In genomic region chr7:100544386-100544785, GRCh38 we compare ENCODE assay signal across 1 cellular context.
A peak's percentile ranks its signal among the peaks of the same experiment; 100 is the strongest.
TF ChIP-seq lines count a peak whose summit lies in the region.

No MANE protein-coding gene starts in this region.

TF ChIP-seq in HepG2, 621 proteins besides CTCF, POLR2A, EP300 and RAD21 (continued from another document and continues in another):
- TF ChIP-seq HOMEZ (CRISPR knock-in tag; IDR thresholded peaks at IDR 0.05; ENCODE audit: low read depth) (0 out of 2 replicates have a peak, but pooled peaks have one; percentile 27), SAFB2 (CRISPR knock-in tag; IDR thresholded peaks at IDR 0.05; ENCODE audit: borderline replicate concordance, low read depth) (no peak), PTBP1 (IDR thresholded peaks at IDR 0.05; ENCODE audit: low read depth, low read length, poor library complexity, severe bottlenecking) (no peak), ZNF431 (CRISPR knock-in tag; IDR thresholded peaks at IDR 0.05; ENCODE audit: borderline replicate concordance, low read depth) (no peak), FOSL2 (CRISPR knock-in tag; IDR thresholded peaks at IDR 0.05) (peak; percentile 44; the same call in 1 of the 2 replicates), TEAD2 (CRISPR knock-in tag; IDR thresholded peaks at IDR 0.05) (no peak), ZNF639 (CRISPR knock-in tag; conservative IDR thresholded peaks at IDR 0.05) (no peak), MLXIP (CRISPR knock-in tag; IDR thresholded peaks at IDR 0.05; ENCODE audit: borderline replicate concordance) (no peak), ETV5 (CRISPR knock-in tag; IDR thresholded peaks at IDR 0.05; ENCODE audit: borderline replicate concordance) (peak; percentile 75; the same call in 1 of the 2 replicates), RFXAP (CRISPR knock-in tag; IDR thresholded peaks at IDR 0.05; ENCODE audit: borderline replicate concordance) (no peak), ZNF282 (IDR thresholded peaks at IDR 0.05; ENCODE audit: partially characterized antibody) (no peak), SIX1 (CRISPR knock-in tag; IDR thresholded peaks at IDR 0.05; ENCODE audit: borderline replicate concordance) (peak; percentile 35; the same call in 1 of the 2 replicates), HNF1B (CRISPR knock-in tag; IDR thresholded peaks at IDR 0.05) (no peak), BRD4 (CRISPR knock-in tag; IDR thresholded peaks at IDR 0.05) (no peak), ZNF318 (CRISPR knock-in tag; IDR thresholded peaks at IDR 0.05) (no peak), ZNF703 (CRISPR knock-in tag; IDR thresholded peaks at IDR 0.05; ENCODE audit: borderline replicate concordance) (no peak), ZSCAN21 (CRISPR knock-in tag; IDR thresholded peaks at IDR 0.05; ENCODE audit: borderline replicate concordance) (0 out of 2 replicates have a peak, but pooled peaks have one; percentile 51), ZNF253 (CRISPR knock-in tag; IDR thresholded peaks at IDR 0.05; ENCODE audit: borderline replicate concordance) (no peak), EEA1 (CRISPR knock-in tag; IDR thresholded peaks at IDR 0.05; ENCODE audit: borderline replicate concordance) (no peak), KDM5B (CRISPR knock-in tag; IDR thresholded peaks at IDR 0.05; ENCODE audit: borderline replicate concordance) (no peak), SIN3A (IDR thresholded peaks at IDR 0.05; ENCODE audit: borderline replicate concordance, low read depth, low read length) (no peak)
- TF ChIP-seq, protein P1, sequence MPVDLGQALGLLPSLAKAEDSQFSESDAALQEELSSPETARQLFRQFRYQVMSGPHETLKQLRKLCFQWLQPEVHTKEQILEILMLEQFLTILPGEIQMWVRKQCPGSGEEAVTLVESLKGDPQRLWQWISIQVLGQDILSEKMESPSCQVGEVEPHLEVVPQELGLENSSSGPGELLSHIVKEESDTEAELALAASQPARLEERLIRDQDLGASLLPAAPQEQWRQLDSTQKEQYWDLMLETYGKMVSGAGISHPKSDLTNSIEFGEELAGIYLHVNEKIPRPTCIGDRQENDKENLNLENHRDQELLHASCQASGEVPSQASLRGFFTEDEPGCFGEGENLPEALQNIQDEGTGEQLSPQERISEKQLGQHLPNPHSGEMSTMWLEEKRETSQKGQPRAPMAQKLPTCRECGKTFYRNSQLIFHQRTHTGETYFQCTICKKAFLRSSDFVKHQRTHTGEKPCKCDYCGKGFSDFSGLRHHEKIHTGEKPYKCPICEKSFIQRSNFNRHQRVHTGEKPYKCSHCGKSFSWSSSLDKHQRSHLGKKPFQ (CRISPR knock-in tag; IDR thresholded peaks at IDR 0.05; ENCODE audit: insufficient replicate concordance): no peak
- TF ChIP-seq, protein P2, sequence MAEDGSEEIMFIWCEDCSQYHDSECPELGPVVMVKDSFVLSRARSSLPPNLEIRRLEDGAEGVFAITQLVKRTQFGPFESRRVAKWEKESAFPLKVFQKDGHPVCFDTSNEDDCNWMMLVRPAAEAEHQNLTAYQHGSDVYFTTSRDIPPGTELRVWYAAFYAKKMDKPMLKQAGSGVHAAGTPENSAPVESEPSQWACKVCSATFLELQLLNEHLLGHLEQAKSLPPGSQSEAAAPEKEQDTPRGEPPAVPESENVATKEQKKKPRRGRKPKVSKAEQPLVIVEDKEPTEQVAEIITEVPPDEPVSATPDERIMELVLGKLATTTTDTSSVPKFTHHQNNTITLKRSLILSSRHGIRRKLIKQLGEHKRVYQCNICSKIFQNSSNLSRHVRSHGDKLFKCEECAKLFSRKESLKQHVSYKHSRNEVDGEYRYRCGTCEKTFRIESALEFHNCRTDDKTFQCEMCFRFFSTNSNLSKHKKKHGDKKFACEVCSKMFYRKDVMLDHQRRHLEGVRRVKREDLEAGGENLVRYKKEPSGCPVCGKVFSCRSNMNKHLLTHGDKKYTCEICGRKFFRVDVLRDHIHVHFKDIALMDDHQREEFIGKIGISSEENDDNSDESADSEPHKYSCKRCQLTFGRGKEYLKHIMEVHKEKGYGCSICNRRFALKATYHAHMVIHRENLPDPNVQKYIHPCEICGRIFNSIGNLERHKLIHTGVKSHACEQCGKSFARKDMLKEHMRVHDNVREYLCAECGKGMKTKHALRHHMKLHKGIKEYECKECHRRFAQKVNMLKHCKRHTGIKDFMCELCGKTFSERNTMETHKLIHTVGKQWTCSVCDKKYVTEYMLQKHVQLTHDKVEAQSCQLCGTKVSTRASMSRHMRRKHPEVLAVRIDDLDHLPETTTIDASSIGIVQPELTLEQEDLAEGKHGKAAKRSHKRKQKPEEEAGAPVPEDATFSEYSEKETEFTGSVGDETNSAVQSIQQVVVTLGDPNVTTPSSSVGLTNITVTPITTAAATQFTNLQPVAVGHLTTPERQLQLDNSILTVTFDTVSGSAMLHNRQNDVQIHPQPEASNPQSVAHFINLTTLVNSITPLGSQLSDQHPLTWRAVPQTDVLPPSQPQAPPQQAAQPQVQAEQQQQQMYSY (CRISPR knock-in tag; IDR thresholded peaks at IDR 0.05): no peak
- TF ChIP-seq, protein P3, sequence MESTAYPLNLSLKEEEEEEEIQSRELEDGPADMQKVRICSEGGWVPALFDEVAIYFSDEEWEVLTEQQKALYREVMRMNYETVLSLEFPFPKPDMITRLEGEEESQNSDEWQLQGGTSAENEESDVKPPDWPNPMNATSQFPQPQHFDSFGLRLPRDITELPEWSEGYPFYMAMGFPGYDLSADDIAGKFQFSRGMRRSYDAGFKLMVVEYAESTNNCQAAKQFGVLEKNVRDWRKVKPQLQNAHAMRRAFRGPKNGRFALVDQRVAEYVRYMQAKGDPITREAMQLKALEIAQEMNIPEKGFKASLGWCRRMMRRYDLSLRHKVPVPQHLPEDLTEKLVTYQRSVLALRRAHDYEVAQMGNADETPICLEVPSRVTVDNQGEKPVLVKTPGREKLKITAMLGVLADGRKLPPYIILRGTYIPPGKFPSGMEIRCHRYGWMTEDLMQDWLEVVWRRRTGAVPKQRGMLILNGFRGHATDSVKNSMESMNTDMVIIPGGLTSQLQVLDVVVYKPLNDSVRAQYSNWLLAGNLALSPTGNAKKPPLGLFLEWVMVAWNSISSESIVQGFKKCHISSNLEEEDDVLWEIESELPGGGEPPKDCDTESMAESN (CRISPR knock-in tag; conservative IDR thresholded peaks at IDR 0.05): no peak
- TF ChIP-seq, protein P4, sequence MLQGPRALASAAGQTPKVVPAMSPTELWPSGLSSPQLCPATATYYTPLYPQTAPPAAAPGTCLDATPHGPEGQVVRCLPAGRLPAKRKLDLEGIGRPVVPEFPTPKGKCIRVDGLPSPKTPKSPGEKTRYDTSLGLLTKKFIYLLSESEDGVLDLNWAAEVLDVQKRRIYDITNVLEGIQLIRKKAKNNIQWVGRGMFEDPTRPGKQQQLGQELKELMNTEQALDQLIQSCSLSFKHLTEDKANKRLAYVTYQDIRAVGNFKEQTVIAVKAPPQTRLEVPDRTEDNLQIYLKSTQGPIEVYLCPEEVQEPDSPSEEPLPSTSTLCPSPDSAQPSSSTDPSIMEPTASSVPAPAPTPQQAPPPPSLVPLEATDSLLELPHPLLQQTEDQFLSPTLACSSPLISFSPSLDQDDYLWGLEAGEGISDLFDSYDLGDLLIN (CRISPR knock-in tag; IDR thresholded peaks at IDR 0.05; ENCODE audit: borderline replicate concordance): no peak
